8 cellular contexts compared by ENCODE assay signal in the genomic region with DNA sequence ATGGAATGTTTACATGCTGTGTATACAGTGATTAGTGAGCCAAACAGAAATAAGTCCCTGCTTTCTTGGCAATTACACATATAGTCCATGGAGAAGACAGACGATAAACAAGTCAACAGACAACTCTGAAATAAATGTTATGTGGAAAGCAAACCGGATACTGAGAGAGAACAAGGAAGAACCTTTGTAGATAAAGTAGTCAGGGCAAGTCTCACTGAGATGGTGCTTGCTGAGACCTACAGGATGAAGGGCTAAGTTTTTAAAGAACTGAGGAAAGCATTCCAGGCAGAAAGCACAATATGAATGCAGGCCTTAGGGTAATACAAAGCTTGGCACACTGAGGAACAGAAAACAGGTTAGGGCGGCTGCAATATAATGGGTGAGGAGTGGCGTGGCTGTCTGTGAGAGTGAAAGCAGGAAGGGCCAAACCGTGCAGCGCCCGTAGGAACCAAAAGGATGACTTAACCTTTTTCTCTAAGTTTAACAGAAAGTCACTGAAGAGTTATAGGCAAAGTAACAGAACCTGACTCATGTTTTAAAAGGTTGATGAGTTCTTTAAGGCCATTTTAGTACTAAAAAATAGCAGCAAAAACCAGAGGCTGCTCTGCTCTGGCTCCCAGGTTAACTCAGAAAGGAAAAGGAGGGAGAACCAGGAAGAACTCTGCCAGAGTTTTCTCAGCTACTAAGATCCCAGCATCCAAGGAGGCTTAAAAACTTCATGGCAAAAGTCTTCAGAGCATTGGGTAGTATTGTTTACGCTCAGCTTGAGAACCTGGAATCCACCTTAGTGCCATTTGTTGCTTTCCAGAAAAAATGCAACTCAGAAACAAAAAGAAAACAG. TPM values are rescaled to one million over a fixed set of nuclear protein-coding genes. Genes with fewer than 3 reads are reported as not detected.
DNase-seq lines count a peak whose midpoint lies in the region; ATAC-seq and TF ChIP-seq lines count a peak whose summit lies in the region.

No MANE protein-coding gene starts in this region.

- H3K4me3 Mint-ChIP-seq in activated CD4-positive, alpha-beta T cell treated with anti-CD3 and anti-CD28 coated beads, Interleukin-2, amount 10 ng/mL, durations not matched to agents 7 days and 5 days, result peak overlapping the region; percentile 66

- H3K36me3 ChIP-seq in left ventricle myocardium inferior, result no peaks in the 10 kb centered on the region
- no peaks in the 10 kb centered on the region for H3K36me3 ChIP-seq in subcutaneous abdominal adipose tissue (ENCODE audit: control insufficient read depth in 5 of 5, insufficient read depth in 5 of 5, low read length in 5 of 5)

- no peaks in the 10 kb centered on the region for H3K27me3 ChIP-seq in left ventricle myocardium inferior (ENCODE audit: low read depth)
- H3K27me3 ChIP-seq in subcutaneous abdominal adipose tissue (ENCODE audit: control insufficient read depth in 5 of 5, insufficient read depth in 4 of 5, low read length in 5 of 5), result no peaks in the 10 kb centered on the region

- H3K27me3 Mint-ChIP-seq in activated CD4-positive, alpha-beta T cell treated with anti-CD3 and anti-CD28 coated beads, Interleukin-2, amount 10 ng/mL, durations not matched to agents 7 days and 5 days, result no peaks in the 10 kb centered on the region

- peak overlapping the region; percentile 43 for H3K4me3 ChIP-seq in left ventricle myocardium inferior
- peak overlapping the region in 4 of 5 donors; percentile 17 to 41 (median 26) for H3K4me3 ChIP-seq in subcutaneous abdominal adipose tissue (ENCODE audit: low read depth in 1 of 5, low read length in 5 of 5)

- intact Hi-C loops in left ventricle myocardium inferior (cut with micrococcal nuclease), result no loop called here

- peak overlapping the region; percentile 90 for H3K27ac Mint-ChIP-seq in activated CD4-positive, alpha-beta T cell treated with anti-CD3 and anti-CD28 coated beads, Interleukin-2, amount 10 ng/mL, durations not matched to agents 7 days and 5 days

- CTCF ChIA-PET in activated CD4-positive, alpha-beta T cell treated with anti-CD3 and anti-CD28 coated beads, Interleukin-2, amount 10 ng/mL, durations not matched to agents 7 days and 5 days (lab: Charles Lee), result interaction anchor here (0.8 to 1.1 kb wide), 3 partner anchors 117 to 325 kb away, joined by 3 read pairs; no protein-coding TSS in a partner anchor
- CTCF ChIA-PET in HEK293T (lab: Yijun Ruan, JAX), result interaction anchor here (0.7 kb wide), 1 partner anchor 477 kb away, joined by 3 read pairs; no protein-coding TSS in a partner anchor

- H3K27ac ChIP-seq in left ventricle myocardium inferior (replicated peaks) (peak overlapping the region; percentile 50), subcutaneous abdominal adipose tissue (ENCODE audit: low read depth, low read length) (no peak overlapping the region)

- H3K36me3 Mint-ChIP-seq in activated CD4-positive, alpha-beta T cell treated with anti-CD3 and anti-CD28 coated beads, Interleukin-2, amount 10 ng/mL, durations not matched to agents 7 days and 5 days (ENCODE audit: low read depth), result peaks cover 30% of the 10 kb centered on the region

- peak; percentile 29 for DNase-seq in activated naive CD4-positive, alpha-beta T cell treated with Interleukin-2 at 50 U/mL for 16 hours
- no peak for DNase-seq in activated naive CD4-positive, alpha-beta T cell (lab: John Stamatoyannopoulos, UW)
- DNase-seq in activated CD4-positive, alpha-beta T cell treated with anti-CD3 and anti-CD28 coated beads, Interleukin-2, amount 10 ng/mL, durations not matched to agents 7 days and 5 days, result peak; percentile 41
- no peak for DNase-seq in left ventricle myocardium inferior
- DNase-seq in HEK293T (ENCODE audit: extremely low spot score), result no peak
- no peak for DNase-seq in cortex of kidney (lab: John Stamatoyannopoulos, UW)

- H3K4me1 ChIP-seq in left ventricle myocardium inferior, result peaks cover 4% of the 10 kb centered on the region
- peaks cover 0 to 18% (median 3%) of the 10 kb centered on the region in 5 donors for H3K4me1 ChIP-seq in subcutaneous abdominal adipose tissue (ENCODE audit: control insufficient read depth in 5 of 5, insufficient read depth in 5 of 5, low read length in 5 of 5)

- no peaks in the 10 kb centered on the region for H3K9me3 Mint-ChIP-seq in activated CD4-positive, alpha-beta T cell treated with anti-CD3 and anti-CD28 coated beads, Interleukin-2, amount 10 ng/mL, durations not matched to agents 7 days and 5 days

- no peak for TF ChIP-seq CTCF in left ventricle myocardium inferior (IDR thresholded peaks at IDR 0.05; ENCODE audit: borderline replicate concordance)

- peak overlapping the region in 2 of 5 donors; percentile 4 to 49 for H3K9ac ChIP-seq in subcutaneous abdominal adipose tissue (ENCODE audit: low read length in 5 of 5)

- peak; percentile 74 for ATAC-seq in HG03378 (IDR thresholded peaks at IDR 0.05; ENCODE audit: unreplicated experiment)

- peaks cover 67% of the 10 kb centered on the region for H3K4me1 Mint-ChIP-seq in activated CD4-positive, alpha-beta T cell treated with anti-CD3 and anti-CD28 coated beads, Interleukin-2, amount 10 ng/mL, durations not matched to agents 7 days and 5 days

- POLR2A ChIA-PET in activated CD4-positive, alpha-beta T cell treated with anti-CD3 and anti-CD28 coated beads, Interleukin-2, amount 10 ng/mL, durations not matched to agents 7 days and 5 days (lab: Charles Lee), result no interaction called here
- POLR2A ChIA-PET in HEK293T (lab: Yijun Ruan, JAX), result interaction anchor here (1.4 kb wide), 1 partner anchor 8 kb away, joined by 4 read pairs; the partner anchor contains the start of gene TTF2

- H3K9me3 ChIP-seq in left ventricle myocardium inferior (replicated peaks) (no peaks in the 10 kb centered on the region), subcutaneous abdominal adipose tissue (ENCODE audit: control insufficient read depth in 5 of 5, low read length in 5 of 5) (no peaks in the 10 kb centered on the region)

TF ChIP-seq in HEK293T, 16 proteins besides CTCF, POLR2A, EP300 and RAD21:
- TF ChIP-seq BHLHE40 (IDR thresholded peaks at IDR 0.05; ENCODE audit: borderline replicate concordance) (no peak), SUZ12 (IDR thresholded peaks at IDR 0.05) (no peak), ZNF384 (IDR thresholded peaks at IDR 0.05) (no peak), FOXA1 (IDR thresholded peaks at IDR 0.05) (no peak)
- TF ChIP-seq, protein P1, sequence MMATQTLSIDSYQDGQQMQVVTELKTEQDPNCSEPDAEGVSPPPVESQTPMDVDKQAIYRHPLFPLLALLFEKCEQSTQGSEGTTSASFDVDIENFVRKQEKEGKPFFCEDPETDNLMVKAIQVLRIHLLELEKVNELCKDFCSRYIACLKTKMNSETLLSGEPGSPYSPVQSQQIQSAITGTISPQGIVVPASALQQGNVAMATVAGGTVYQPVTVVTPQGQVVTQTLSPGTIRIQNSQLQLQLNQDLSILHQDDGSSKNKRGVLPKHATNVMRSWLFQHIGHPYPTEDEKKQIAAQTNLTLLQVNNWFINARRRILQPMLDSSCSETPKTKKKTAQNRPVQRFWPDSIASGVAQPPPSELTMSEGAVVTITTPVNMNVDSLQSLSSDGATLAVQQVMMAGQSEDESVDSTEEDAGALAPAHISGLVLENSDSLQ (IDR thresholded peaks at IDR 0.05), result no peak

RNA-seq across cellular contexts. Expression of gene TTF2, which starts 8.7 kb away (rescaled TPM):
- 100 to 1,000 TPM; 123 to 133 TPM for total RNA-seq in activated CD4-positive, alpha-beta T cell treated with anti-CD3 and anti-CD28 coated beads, Interleukin-2, amount 10 ng/mL, durations not matched to agents 7 days and 5 days
- total RNA-seq in left ventricle myocardium inferior, result 6.4 TPM

RNA-seq across cellular contexts. Expression of gene CD101, which starts 49.9 kb away (rescaled TPM):
- 1 to 10 TPM; 3.4 to 4.2 TPM for total RNA-seq in activated CD4-positive, alpha-beta T cell treated with anti-CD3 and anti-CD28 coated beads, Interleukin-2, amount 10 ng/mL, durations not matched to agents 7 days and 5 days
- total RNA-seq in left ventricle myocardium inferior, result 0.74 TPM

Comparison
In these comparisons a context has a peak if more than half of its experiments do, and no peak if none do; other contexts are left out.
1. DNase-seq: peak in activated naive CD4-positive, alpha-beta T cell treated with Interleukin-2 at 50 U/mL for 16 hours (single experiment) and activated CD4-positive, alpha-beta T cell treated with anti-CD3 and anti-CD28 coated beads, Interleukin-2, amount 10 ng/mL, durations not matched to agents 7 days and 5 days (single experiment); none in activated naive CD4-positive, alpha-beta T cell (0 of 4), left ventricle myocardium inferior (single experiment), HEK293T (single experiment) and cortex of kidney (single experiment).
2. RNA of gene TTF2, which starts 8.7 kb away (total RNA-seq): 123 to 133 TPM in activated CD4-positive, alpha-beta T cell treated with anti-CD3 and anti-CD28 coated beads, Interleukin-2, amount 10 ng/mL, durations not matched to agents 7 days and 5 days; 6.4 TPM in left ventricle myocardium inferior (single experiment); every median in the first group is over 10 times any median in the second.